In the genomic region with DNA sequence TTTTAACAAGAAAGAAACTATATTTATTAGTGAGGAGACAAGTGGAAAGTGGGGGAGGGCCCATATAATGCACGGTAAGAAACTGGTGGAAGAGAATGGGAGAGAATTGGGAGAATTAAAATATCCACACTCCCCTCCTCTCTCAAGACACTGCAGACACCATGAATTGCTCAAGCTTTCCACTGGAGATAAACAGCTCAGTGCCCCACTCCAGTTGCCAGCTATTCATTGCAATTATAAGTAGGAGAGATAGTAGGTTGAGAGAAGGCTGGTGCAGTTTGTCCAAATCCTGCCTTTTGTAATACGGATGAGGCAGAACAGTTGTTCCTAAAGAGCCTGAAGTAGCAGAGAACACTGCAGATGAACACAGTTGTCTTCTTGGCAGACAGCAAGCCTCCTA, we compare ENCODE assay signal across 24 cellular contexts.
"Had no signal": no experiment of that assay in that cellular context is flagged by ENCODE, and none has a peak within 500 bp of the region (broad histone marks: within the 10 kb centered on the region; RNA-seq: fewer than 3 reads in every experiment).

No MANE protein-coding gene starts in this region.

- H3K36me3 ChIP-seq: ovary had no signal

- H3K27me3 ChIP-seq: neural progenitor cell, ovary, right lobe of liver, sigmoid colon, stomach, thyroid gland, tibial nerve, upper lobe of left lung, vagina had no signal

- H3K27ac ChIP-seq: neural progenitor cell, ovary, parathyroid adenoma, psoas muscle, right lobe of liver, sigmoid colon, stomach, thoracic aorta, thyroid gland, tibial nerve, upper lobe of left lung, vagina had no signal

- H3K9me3 ChIP-seq: ovary, psoas muscle, right lobe of liver, sigmoid colon, stomach, thoracic aorta, thyroid gland, tibial nerve, upper lobe of left lung, vagina had no signal

- H3K4me3 ChIP-seq: neural progenitor cell, ovary, psoas muscle, right lobe of liver, sigmoid colon, stomach, thoracic aorta, thyroid gland, tibial nerve, upper lobe of left lung, vagina had no signal

- DNase-seq: natural killer cell; occipital lobe; ovary; posterior cingulate gyrus; psoas muscle; right lobe of liver; sigmoid colon; small intestine; stimulated activated CD4-positive, alpha-beta T cell treated with anti-CD3 and anti-CD28 coated beads, Interleukin-15, amount 100 ng/mL, for 24 hours; stimulated activated CD4-positive, alpha-beta T cell treated with anti-CD3 and anti-CD28 coated beads, Interleukin-2, amount 100 ng/mL, for 24 hours; stimulated activated CD4-positive, alpha-beta T cell treated with anti-CD3 and anti-CD28 coated beads, Interleukin-2, amount 100 ng/mL, for 48 hours; stimulated activated CD4-positive, alpha-beta T cell treated with anti-CD3 and anti-CD28 coated beads, Interleukin-4, amount 100 ng/mL, for 24 hours; stimulated activated naive B cell treated with anti-CD40 and anti-IgM and Interleukin-4, amounts not matched to agents 10 μg/mL and 1 μg/mL and 100 μg/mL, for 72 hours; stimulated activated naive CD4-positive, alpha-beta T cell treated with Interleukin-2 at 50 U/mL for 16 hours; stomach; thyroid gland; trophoblast cell; upper lobe of left lung had no signal

- ATAC-seq: natural killer cell; psoas muscle; right lobe of liver; stimulated activated effector memory CD8-positive, alpha-beta T cell treated with anti-CD3 and anti-CD28 coated beads, Interleukin-12 subunit alpha, Interleukin-12 subunit beta, amount 100 ng/mL, for 72 hours; stimulated activated naive B cell treated with anti-CD40 and anti-IgM and Interleukin-4, amounts not matched to agents 10 μg/mL and 1 μg/mL and 100 μg/mL, for 72 hours had no signal

- H3K4me1 ChIP-seq: neural progenitor cell, parathyroid adenoma, psoas muscle, right lobe of liver, sigmoid colon, stomach, thyroid gland, upper lobe of left lung, vagina had no signal
